16 cellular contexts compared by ENCODE assay signal in the genomic region with DNA sequence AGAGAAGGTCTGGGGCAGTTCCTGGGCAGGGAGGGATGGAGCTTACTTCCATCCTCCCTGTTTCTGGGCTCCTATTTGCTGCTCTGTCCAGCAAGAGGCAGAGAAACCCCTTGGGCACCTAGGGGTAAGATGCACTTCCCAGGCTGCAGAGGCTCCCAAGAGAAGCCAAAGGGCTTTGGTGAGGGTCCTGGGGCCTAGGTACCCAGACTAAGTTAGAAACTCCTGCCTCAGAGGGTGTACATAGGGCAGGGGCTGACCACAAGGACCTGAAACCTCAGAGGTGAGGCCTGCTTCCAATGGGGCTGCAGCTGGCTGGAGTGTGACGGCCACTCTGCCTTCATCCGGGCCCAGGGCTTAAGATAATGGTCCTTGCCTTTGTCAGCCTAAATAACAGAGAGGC. TPM values are rescaled to one million over a fixed set of nuclear protein-coding genes. Genes with fewer than 3 reads are reported as not detected.
DNase-seq lines count a peak whose midpoint lies in the region; ATAC-seq and TF ChIP-seq lines count a peak whose summit lies in the region.
"Had no signal": no experiment of that assay in that cellular context is flagged by ENCODE, and none has a peak within 500 bp of the region (broad histone marks: within the 10 kb centered on the region; RNA-seq: fewer than 3 reads in every experiment).

No MANE protein-coding gene starts in this region.

- peaks cover 86% of the 10 kb centered on the region for H3F3A ChIP-seq in PC-9 (ENCODE audit: insufficient read depth, low read depth)

- no peaks in the 10 kb centered on the region for H3K9me3 Mint-ChIP-seq in activated T-cell treated with anti-CD3 and anti-CD28 coated beads, Interleukin-2, amount 50 U/mL, for 24 hours
- no peaks in the 10 kb centered on the region for H3K9me3 Mint-ChIP-seq in central memory CD8-positive, alpha-beta T cell

- H3K27me3 ChIP-seq in PC-9 (ENCODE audit: insufficient read depth, low read depth) (no peaks in the 10 kb centered on the region), osteoblast (ENCODE audit: insufficient read depth, low read length) (no peaks in the 10 kb centered on the region), sigmoid colon (no peaks in the 10 kb centered on the region)
- H3K27me3 ChIP-seq: colonic mucosa had no signal

- H3K36me3 ChIP-seq in PC-9 (ENCODE audit: low read depth) (peaks cover 13% of the 10 kb centered on the region; the same call in 1 of the 2 replicates), osteoblast (ENCODE audit: insufficient read depth, low read length) (peaks cover 3% of the 10 kb centered on the region), sigmoid colon (no peaks in the 10 kb centered on the region)
- H3K36me3 ChIP-seq: colonic mucosa had no signal

- 90% methylated on average over 2 of the region's 2 CpGs for WGBS in sigmoid colon, 2 donors

- no peaks in the 10 kb centered on the region for H3K27me3 Mint-ChIP-seq in activated T-cell treated with anti-CD3 and anti-CD28 coated beads, Interleukin-2, amount 50 U/mL, for 24 hours
- no peaks in the 10 kb centered on the region for H3K27me3 Mint-ChIP-seq in central memory CD8-positive, alpha-beta T cell

- no peaks in the 10 kb centered on the region for H3K9me2 ChIP-seq in PC-9 (ENCODE audit: insufficient read depth)
- H3K9me2 ChIP-seq: SK-N-SH had no signal

- peaks cover 10% of the 10 kb centered on the region for H3K36me3 Mint-ChIP-seq in activated T-cell treated with anti-CD3 and anti-CD28 coated beads, Interleukin-2, amount 50 U/mL, for 24 hours (ENCODE audit: low read depth)
- H3K36me3 Mint-ChIP-seq in central memory CD8-positive, alpha-beta T cell (ENCODE audit: insufficient read depth): peaks cover 2% of the 10 kb centered on the region

- no peak overlapping the region for H2AFZ ChIP-seq in PC-9
- no peak overlapping the region for H2AFZ ChIP-seq in osteoblast (ENCODE audit: low read length)

- TF ChIP-seq POLR2A in sigmoid colon (IDR thresholded peaks at IDR 0.05): no peak

- TF ChIP-seq EP300 in sigmoid colon (IDR thresholded peaks at IDR 0.05): no peak

- no peak overlapping the region for H3K27ac Mint-ChIP-seq in activated T-cell treated with anti-CD3 and anti-CD28 coated beads, Interleukin-2, amount 50 U/mL, for 24 hours
- H3K27ac Mint-ChIP-seq in central memory CD8-positive, alpha-beta T cell (ENCODE audit: low read depth): no peak overlapping the region

- peaks cover 27% of the 10 kb centered on the region for H3K4me1 Mint-ChIP-seq in activated T-cell treated with anti-CD3 and anti-CD28 coated beads, Interleukin-2, amount 50 U/mL, for 24 hours (ENCODE audit: low read depth)
- H3K4me1 Mint-ChIP-seq in central memory CD8-positive, alpha-beta T cell: peaks cover 20% of the 10 kb centered on the region

- POLR2A ChIA-PET in PC-9 (lab: Charles Lee; ENCODE audit: unreplicated experiment): no interaction called here

- H3K4me3 ChIP-seq in PC-9: no peak overlapping the region
- no peak overlapping the region for H3K4me3 ChIP-seq in osteoblast (ENCODE audit: insufficient read depth, low read length)
- no peak overlapping the region for H3K4me3 ChIP-seq in sigmoid colon
- no peak overlapping the region for H3K4me3 ChIP-seq in foreskin fibroblast (ENCODE audit: low read depth in 1 of 2, low read length in 2 of 2)
- H3K4me3 ChIP-seq: colonic mucosa, lung had no signal

- H3K4me2 ChIP-seq in PC-9: no peak overlapping the region
- no peak overlapping the region for H3K4me2 ChIP-seq in osteoblast (ENCODE audit: insufficient read depth, low read length)

- peak overlapping the region; percentile 90 for H3K4me3 Mint-ChIP-seq in activated T-cell treated with anti-CD3 and anti-CD28 coated beads, Interleukin-2, amount 50 U/mL, for 24 hours
- peak overlapping the region; percentile 77 for H3K4me3 Mint-ChIP-seq in central memory CD8-positive, alpha-beta T cell

- CTCF ChIA-PET in PC-9 (lab: Charles Lee): no interaction called here

- no peaks in the 10 kb centered on the region for H3K9me3 ChIP-seq in PC-9 (ENCODE audit: insufficient read depth, low read depth)
- no peaks in the 10 kb centered on the region for H3K9me3 ChIP-seq in osteoblast (ENCODE audit: low read depth, low read length)
- no peaks in the 10 kb centered on the region for H3K9me3 ChIP-seq in sigmoid colon
- H3K9me3 ChIP-seq: colonic mucosa, SK-N-SH had no signal

- ATAC-seq in central memory CD8-positive, alpha-beta T cell (replicated peaks; ENCODE audit: extremely low read depth, poor library complexity, severe bottlenecking): no peak

- H3K4me1 ChIP-seq in PC-9 (replicated peaks; ENCODE audit: insufficient read depth) (peaks cover 9% of the 10 kb centered on the region; the same call in 1 of the 2 replicates), osteoblast (ENCODE audit: insufficient read depth, low read length) (peaks cover 3% of the 10 kb centered on the region), sigmoid colon (peaks cover 0 to 42% (median 21%) of the 10 kb centered on the region in 4 donors)

- no peak for DNase-seq in activated T-cell treated with anti-CD3 and anti-CD28 coated beads, Interleukin-2, amount 50 U/mL, for 24 hours
- DNase-seq in activated T-cell treated with anti-CD3 and anti-CD28 coated beads, Interleukin-2, amount 50 U/mL, for 48 hours: no peak
- DNase-seq in PC-9: no peak
- DNase-seq in central memory CD8-positive, alpha-beta T cell (ENCODE audit: low spot score in 2 of 2): no peak
- peak; percentile 14 for DNase-seq in osteoblast (ENCODE audit: insufficient read length, low spot score, missing footprints)
- no peak for DNase-seq in sigmoid colon
- no peak for DNase-seq in foreskin fibroblast
- DNase-seq in NCI-H524 treated with DMSO at 0.1 percent for 48 hours (lab: John Stamatoyannopoulos, UW): no peak
- DNase-seq: aorta; colonic mucosa; erythroblast; NCI-H526 treated with DMSO at 0.1 percent for 48 hours; nucleus accumbens; SK-N-SH; stimulated activated CD4-positive, alpha-beta T cell treated with anti-CD3 and anti-CD28 coated beads, Interleukin-4, amount 100 ng/mL, for 4 hours had no signal

- H3K27ac ChIP-seq in PC-9: peak overlapping the region; percentile 19; the same call in 1 of the 2 replicates
- H3K27ac ChIP-seq in osteoblast (ENCODE audit: low read depth, low read length): no peak overlapping the region
- H3K27ac ChIP-seq in sigmoid colon: no peak overlapping the region
- H3K27ac ChIP-seq: colonic mucosa had no signal

- TF ChIP-seq CTCF in PC-9 (conservative IDR thresholded peaks at IDR 0.05) (no peak), osteoblast (IDR thresholded peaks at IDR 0.05; ENCODE audit: extremely low read depth, low read depth, low read length) (no peak), sigmoid colon (IDR thresholded peaks at IDR 0.05) (no peak), foreskin fibroblast (IDR thresholded peaks at IDR 0.05; ENCODE audit: low read depth, low read length) (no peak)

- H3K79me2 ChIP-seq in PC-9 (ENCODE audit: low read depth) (peaks cover 16% of the 10 kb centered on the region), osteoblast (ENCODE audit: insufficient read depth, low read length) (peaks cover 8% of the 10 kb centered on the region)

- no TSS peak for BruUV-seq in PC-9 (replicated peaks; lab: Mats Ljungman, UMichigan)

- H4K20me1 ChIP-seq in PC-9 (ENCODE audit: insufficient read depth) (no peaks in the 10 kb centered on the region), osteoblast (ENCODE audit: insufficient read depth, low read length) (no peaks in the 10 kb centered on the region)

- intact Hi-C loops in PC-9 (cut with micrococcal nuclease; ENCODE audit: unreplicated experiment) (loop anchor here (2.0 kb wide), 1 partner anchor 47 kb away; no protein-coding TSS in a partner anchor), sigmoid colon (cut with DNase I) (loop anchor here (2.0 kb wide), 1 partner anchor 63 kb away; no protein-coding TSS in a partner anchor)

RNA-seq across cellular contexts. Expression of a gene that starts 1.6 kb away (rescaled TPM):
- total RNA-seq in PC-9 (2021) (19.2 and 20.5 TPM in 2 replicates), osteoblast (3.2 and 3.3 TPM in 2 replicates), sigmoid colon (1 to 10 TPM; 3.2 to 7.8 (median 4.3) TPM)
- 10 to 100 TPM; 15.0 to 18.9 (median 16.6) TPM for polyA plus RNA-seq in sigmoid colon

RNA-seq across cellular contexts. Expression of a gene that starts 20.4 kb away (rescaled TPM):
- total RNA-seq in PC-9 (2021): 70.2 and 88.5 TPM in 2 replicates
- total RNA-seq in osteoblast: 16.3 and 19.2 TPM in 2 replicates
- total RNA-seq in sigmoid colon: 10 to 100 TPM in 1 of 4 donors, 1 to 10 TPM in 3; 2.6 to 15.0 (median 6.4) TPM
- polyA plus RNA-seq in sigmoid colon: 10 to 100 TPM in 2 of 3 donors, 1 to 10 TPM in 1; 6.6 to 31.1 (median 13.4) TPM

RNA-seq across cellular contexts. Expression of a gene that starts 23.3 kb away (rescaled TPM):
- 38.6 and 52.3 TPM in 2 replicates for total RNA-seq in PC-9 (2021)
- 48.1 and 53.9 TPM in 2 replicates for total RNA-seq in osteoblast
- total RNA-seq in sigmoid colon: 100 to 1,000 TPM in 1 of 4 donors, 10 to 100 TPM in 3; 60.7 to 109 (median 82.4) TPM
- 100 to 1,000 TPM; 102 to 116 (median 110) TPM for polyA plus RNA-seq in sigmoid colon

RNA-seq across cellular contexts. Expression of a gene that starts 46.1 kb away (rescaled TPM):
- total RNA-seq in PC-9 (2021) (250 and 277 TPM in 2 replicates), osteoblast (55.7 and 60.8 TPM in 2 replicates), sigmoid colon (10 to 100 TPM; 17.5 to 19.1 (median 18.8) TPM)
- polyA plus RNA-seq in sigmoid colon: 100 to 1,000 TPM; 361 to 627 (median 471) TPM
